ENCODE assay signal across 8 cellular contexts in genomic region chr1:97243973-97244560, GRCh38.
DNase-seq lines count a peak whose midpoint lies in the region; ATAC-seq, FAIRE-seq and TF ChIP-seq lines count a peak whose summit lies in the region.

No MANE protein-coding gene starts in this region.

- H4K20me1 ChIP-seq in neural cell (ENCODE audit: insufficient read depth) = no peaks in the 10 kb centered on the region

- TF ChIP-seq EP300 in neural cell (conservative IDR thresholded peaks at IDR 0.05; ENCODE audit: poor library complexity, severe bottlenecking) = no peak

- 81 to 96% methylated on average over 2 of the region's 2 CpGs for WGBS in heart right ventricle, 2 donors
- WGBS in right cardiac atrium = 89% methylated on average over 2 of the region's 2 CpGs

- H3K27ac ChIP-seq in heart right ventricle = no peak overlapping the region
- no peak overlapping the region for H3K27ac ChIP-seq in right cardiac atrium (ENCODE audit: low read length)
- H3K27ac ChIP-seq in neural cell (ENCODE audit: low read length) = no peak overlapping the region
- H3K27ac ChIP-seq in kidney (ENCODE audit: low read depth in 2 of 2, low read length in 2 of 2) = no peak overlapping the region

- peaks cover 0 to 22% (median 3%) of the 10 kb centered on the region in 9 donors for H3K4me1 ChIP-seq in heart right ventricle
- H3K4me1 ChIP-seq in right cardiac atrium (ENCODE audit: control insufficient read depth, insufficient read depth, low read length) = no peaks in the 10 kb centered on the region
- H3K4me1 ChIP-seq in kidney (ENCODE audit: control insufficient read depth in 1 of 2, insufficient read depth in 1 of 2, low read depth in 1 of 2, low read length in 2 of 2) = no peaks in the 10 kb centered on the region

- H3K9me2 ChIP-seq in neural cell (ENCODE audit: insufficient read depth, low read length) = no peaks in the 10 kb centered on the region

- no peak overlapping the region for H3K9ac ChIP-seq in neural cell (ENCODE audit: low read length)
- H3K9ac ChIP-seq in kidney (ENCODE audit: low read length in 2 of 2) = no peak overlapping the region

- H3K27me3 ChIP-seq in heart right ventricle (no peaks in the 10 kb centered on the region), right cardiac atrium (ENCODE audit: control insufficient read depth, insufficient read depth) (no peaks in the 10 kb centered on the region), neural cell (ENCODE audit: insufficient read depth, low read depth, low read length) (no peaks in the 10 kb centered on the region)

- TF ChIP-seq RAD21 in neural cell (conservative IDR thresholded peaks at IDR 0.05) = no peak

- H2AFZ ChIP-seq in neural cell (ENCODE audit: low read depth, low read length) = no peak overlapping the region

- TF ChIP-seq CTCF in heart right ventricle (IDR thresholded peaks at IDR 0.05) (peak; percentile 23 to 61 (median 48)), neural cell (IDR thresholded peaks at IDR 0.05; ENCODE audit: poor library complexity, severe bottlenecking) (peak; percentile 10), kidney (IDR thresholded peaks at IDR 0.05; ENCODE audit: borderline replicate concordance, extremely low read depth, insufficient read depth) (no peak)

- intact Hi-C loops in heart right ventricle (cut with DNase I) (loop anchor here in 5 of 10 donors (10.0 kb wide), 3 partner anchors 281 to 581 kb away; no protein-coding TSS in a partner anchor), right cardiac atrium (cut with DNase I) (loop anchor here in 2 of 4 donors (10.0 kb wide), 1 partner anchor 281 kb away; no protein-coding TSS in a partner anchor), kidney (cut with DNase I) (no loop called here)

- H3K4me2 ChIP-seq in neural cell (ENCODE audit: low read length) = no peak overlapping the region

- H3K79me2 ChIP-seq in neural cell (replicated peaks; ENCODE audit: insufficient read depth, low read length) = no peaks in the 10 kb centered on the region

- H3K9me3 ChIP-seq in heart right ventricle (peaks cover 0 to 8% (median 0%) of the 10 kb centered on the region in 11 donors), right cardiac atrium (ENCODE audit: control insufficient read depth, low read length) (no peaks in the 10 kb centered on the region), neural cell (ENCODE audit: low read length) (no peaks in the 10 kb centered on the region), kidney (ENCODE audit: control insufficient read depth in 1 of 2, low read length in 2 of 2) (no peaks in the 10 kb centered on the region)

- H3F3A ChIP-seq in neural cell (ENCODE audit: insufficient read depth, low read length, poor library complexity, severe bottlenecking) = no peaks in the 10 kb centered on the region

- H3K4me3 ChIP-seq in heart right ventricle = no peak overlapping the region
- H3K4me3 ChIP-seq in right cardiac atrium (ENCODE audit: low read length) = no peak overlapping the region
- H3K4me3 ChIP-seq in neural cell (ENCODE audit: low read length) = no peak overlapping the region
- H3K4me3 ChIP-seq in kidney (ENCODE audit: low read length in 2 of 2) = no peak overlapping the region

- H3K36me3 ChIP-seq in heart right ventricle (no peaks in the 10 kb centered on the region), neural cell (ENCODE audit: insufficient read depth, low read length) (no peaks in the 10 kb centered on the region), kidney (ENCODE audit: control insufficient read depth in 1 of 2, insufficient read depth in 2 of 2, low read length in 2 of 2) (no peaks in the 10 kb centered on the region)

- no peak for ATAC-seq in heart right ventricle
- no peak for ATAC-seq in right cardiac atrium
- peak; percentile 63 for ATAC-seq in HG03469 (IDR thresholded peaks at IDR 0.05; ENCODE audit: unreplicated experiment)

- DNase-seq in heart right ventricle = no peak
- DNase-seq in right cardiac atrium = no peak
- DNase-seq in astrocyte of the hippocampus (ENCODE audit: low read depth, low spot score) = peak; percentile 31
- no peak for DNase-seq in stimulated activated CD4-positive, alpha-beta T cell treated with anti-CD3 and anti-CD28 coated beads, Interleukin-4, amount 100 ng/mL, for 24 hours
- no peak for DNase-seq in kidney
- DNase-seq in cerebellum (ENCODE audit: low spot score) = no peak

- FAIRE-seq in kidney (lab: Jason Lieb, UNC) = no peak

TF ChIP-seq in neural cell, 6 proteins besides CTCF, POLR2A, EP300 and RAD21:
- TF ChIP-seq POLR2AphosphoS5 (IDR thresholded peaks at IDR 0.05) (no peak), REST (IDR thresholded peaks at IDR 0.05; ENCODE audit: borderline replicate concordance) (no peak), MXI1 (conservative IDR thresholded peaks at IDR 0.05; ENCODE audit: poor library complexity, severe bottlenecking) (no peak), TAF1 (IDR thresholded peaks at IDR 0.05; ENCODE audit: low read depth) (no peak), SMC3 (conservative IDR thresholded peaks at IDR 0.05; ENCODE audit: poor library complexity) (no peak), EZH2 (IDR thresholded peaks at IDR 0.05; ENCODE audit: borderline replicate concordance, insufficient read depth, low read length, poor library complexity, severe bottlenecking) (no peak)
